ENCODE assay signal across 8 cellular contexts in the genomic region with DNA sequence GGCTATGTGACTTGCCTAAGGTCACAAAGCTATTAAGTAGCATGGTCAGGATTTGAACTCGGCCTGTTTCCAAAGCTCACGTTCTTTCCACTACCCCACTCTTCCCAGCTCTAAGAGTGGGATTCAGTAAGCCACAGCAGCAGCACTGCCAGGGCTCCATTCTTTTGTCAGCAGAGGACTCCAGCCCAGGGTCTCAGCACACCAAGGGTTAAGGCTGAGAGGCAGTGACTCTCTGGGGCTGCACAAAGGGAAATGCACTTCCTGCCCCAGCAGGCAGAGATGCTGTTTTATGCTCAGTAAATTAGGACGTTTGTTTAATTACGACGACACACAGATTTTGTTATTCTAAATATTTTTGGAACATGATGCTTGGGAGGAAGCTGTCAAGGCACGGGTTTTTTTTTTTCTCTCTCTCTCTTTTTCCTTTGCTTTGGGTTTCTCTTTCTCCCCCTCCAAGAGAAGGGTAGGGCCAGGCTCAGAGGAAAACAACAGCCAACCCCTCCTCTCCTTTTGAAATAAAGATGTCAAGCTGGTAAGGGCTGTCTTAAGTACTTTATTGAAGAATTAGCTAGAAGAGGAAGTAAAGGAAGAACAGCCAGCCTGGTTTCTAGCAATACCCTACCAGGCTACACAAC. TPM values are rescaled to one million over a fixed set of nuclear protein-coding genes. Genes with fewer than 3 reads are reported as not detected.
DNase-seq lines count a peak whose midpoint lies in the region; ATAC-seq and TF ChIP-seq lines count a peak whose summit lies in the region.

No MANE protein-coding gene starts in this region.

- no TSS peak for BruUV-seq in PC-3 (replicated peaks; lab: Mats Ljungman, UMichigan)

- H3K9ac ChIP-seq in PC-3 (ENCODE audit: low read length), result peak overlapping the region; percentile 67

- POLR2A ChIA-PET in PC-3 (lab: Charles Lee; ENCODE audit: unreplicated experiment), result interaction anchor here (0.5 to 0.7 kb wide), 3 partner anchors 28 to 119 kb away, joined by 4 to 12 read pairs (median 6); no protein-coding TSS in a partner anchor

- H3K27ac ChIP-seq in PC-3 (ENCODE audit: low read length) (peak overlapping the region; percentile 90), lower lobe of right lung (peak overlapping the region; percentile 98)

- peak overlapping the region; percentile 88 for H3K4me3 ChIP-seq in PC-3 (ENCODE audit: low read length)
- H3K4me3 ChIP-seq in cardiac fibroblast (replicated peaks in 1 of 2; ENCODE audit: low read depth in 2 of 2, low read length in 2 of 2), result peak overlapping the region; percentile 92 to 96
- peak overlapping the region; percentile 84 for H3K4me3 ChIP-seq in lower lobe of right lung

- no peak for ATAC-seq in PC-3
- ATAC-seq in lower lobe of right lung, result no peak
- no peak for ATAC-seq in HG02970 (IDR thresholded peaks at IDR 0.05; ENCODE audit: low FRiP score, unreplicated experiment)

- DNase-seq in SKM-1 treated with dmso at 0.1 percent for 144 hours (lab: John Stamatoyannopoulos, UW; ENCODE audit: unreplicated experiment) (peak; percentile 63), SKM-1 (lab: John Stamatoyannopoulos, UW; ENCODE audit: unreplicated experiment) (no peak), PC-3 (no peak), cardiac fibroblast (ENCODE audit: low read depth in 2 of 2) (peak; percentile 51 to 53), lower lobe of right lung (no peak), type B pancreatic cell (ENCODE audit: extremely low spot score, unreplicated experiment) (no peak), HPDE6-E6E7 (ENCODE audit: extremely low spot score) (no peak)

- H4K20me1 ChIP-seq in PC-3 (ENCODE audit: low read length), result peaks cover 49% of the 10 kb centered on the region

- no peaks in the 10 kb centered on the region for H3K9me2 ChIP-seq in PC-3 (replicated peaks; ENCODE audit: low read length)

- no peaks in the 10 kb centered on the region for H3K27me3 Mint-ChIP-seq in type B pancreatic cell

- no peaks in the 10 kb centered on the region for H3K27me3 ChIP-seq in PC-3 (ENCODE audit: low read length)
- no peaks in the 10 kb centered on the region for H3K27me3 ChIP-seq in lower lobe of right lung (ENCODE audit: low read depth)

- H3K9me3 Mint-ChIP-seq in type B pancreatic cell, result no peaks in the 10 kb centered on the region

- no peak overlapping the region for H2AFZ ChIP-seq in PC-3 (ENCODE audit: low read length)

- H3K27ac Mint-ChIP-seq in type B pancreatic cell, result peak overlapping the region; percentile 96

- intact Hi-C loops in PC-3 (cut with micrococcal nuclease), result loop anchor here (5.0 kb wide), 2 partner anchors 82 to 83 kb away; no protein-coding TSS in a partner anchor
- intact Hi-C loops in lower lobe of right lung (cut with DNase I), result no loop called here

- H3K4me2 ChIP-seq in PC-3 (ENCODE audit: low read length), result peak overlapping the region; percentile 81

- H3K4me3 Mint-ChIP-seq in type B pancreatic cell, result peak overlapping the region; percentile 87

- TF ChIP-seq CTCF in PC-3 (conservative IDR thresholded peaks at IDR 0.05; ENCODE audit: low read depth, low read length) (no peak), cardiac fibroblast (IDR thresholded peaks at IDR 0.05; ENCODE audit: low read depth, low read length) (peak; percentile 1), lower lobe of right lung (IDR thresholded peaks at IDR 0.05) (peak; percentile 16), type B pancreatic cell (conservative IDR thresholded peaks at IDR 0.05) (peak; percentile 57)

- no peaks in the 10 kb centered on the region for H3K9me3 ChIP-seq in PC-3 (ENCODE audit: low read length)
- H3K9me3 ChIP-seq in lower lobe of right lung, result no peaks in the 10 kb centered on the region

- peaks cover 83% of the 10 kb centered on the region for H3K79me2 ChIP-seq in PC-3 (ENCODE audit: low read length)

- peaks cover 8% of the 10 kb centered on the region for H3K36me3 Mint-ChIP-seq in type B pancreatic cell

- CTCF ChIA-PET in PC-3 (lab: Charles Lee), result interaction anchor here (0.6 kb wide), 1 partner anchor 25 kb away, joined by 9 read pairs; no protein-coding TSS in a partner anchor

- H3K36me3 ChIP-seq in PC-3 (ENCODE audit: low read depth, low read length) (peaks cover 7% of the 10 kb centered on the region), lower lobe of right lung (peaks cover 43% of the 10 kb centered on the region)

- H3K4me1 ChIP-seq in PC-3 (ENCODE audit: insufficient read depth, low read length), result peaks cover 29% of the 10 kb centered on the region
- peaks cover 74% of the 10 kb centered on the region for H3K4me1 ChIP-seq in lower lobe of right lung

- H3K4me1 Mint-ChIP-seq in type B pancreatic cell (ENCODE audit: unreplicated experiment), result peaks cover 29% of the 10 kb centered on the region

- no peaks in the 10 kb centered on the region for H3F3A ChIP-seq in PC-3 (ENCODE audit: low read length, unreplicated experiment)

RNA-seq across cellular contexts. Expression of gene MYH9, which starts 2.9 kb away (rescaled TPM):
- total RNA-seq in PC-3 (2014; rRNA removed) (357 and 546 TPM in 2 replicates), lower lobe of right lung (659 TPM), type B pancreatic cell (ENCODE audit: low replicate concordance) (277 and 364 TPM in 2 replicates)

Comparison
In these comparisons a context has a peak if more than half of its experiments do, and no peak if none do; other contexts are left out.
1. DNase-seq: peak in SKM-1 treated with dmso at 0.1 percent for 144 hours (single experiment) and cardiac fibroblast (2 of 2); none in SKM-1 (single experiment), PC-3 (single experiment), lower lobe of right lung (single experiment), type B pancreatic cell (single experiment) and HPDE6-E6E7 (single experiment).
2. Peak in every context shown above with its lines, with median percentiles within 50 percentile points of each other: H3K4me3 ChIP-seq.